1 cellular context compared by ENCODE assay signal in genomic region chr4:106343865-106344264, GRCh38.
TF ChIP-seq lines count a peak whose summit lies in the region.

No MANE protein-coding gene starts in this region.

TF ChIP-seq in A549, 52 proteins besides CTCF, POLR2A, EP300 and RAD21:
- TF ChIP-seq HES2 (IDR thresholded peaks at IDR 0.05): no peak
- no peak for TF ChIP-seq FOSL2 (IDR thresholded peaks at IDR 0.05)
- TF ChIP-seq FOSL2 (CRISPR knock-in tag; IDR thresholded peaks at IDR 0.05): no peak
- no peak for TF ChIP-seq KDM1A (IDR thresholded peaks at IDR 0.05; ENCODE audit: low read depth)
- no peak for TF ChIP-seq SREBF2 (IDR thresholded peaks at IDR 0.05)
- TF ChIP-seq RNF2 (IDR thresholded peaks at IDR 0.05; ENCODE audit: borderline replicate concordance, low read depth): no peak
- no peak for TF ChIP-seq KDM5A (IDR thresholded peaks at IDR 0.05)
- TF ChIP-seq JUN (IDR thresholded peaks at IDR 0.05): no peak
- TF ChIP-seq ZNF302 (CRISPR knock-in tag; IDR thresholded peaks at IDR 0.05): no peak
- no peak for TF ChIP-seq CHD2 (IDR thresholded peaks at IDR 0.05; ENCODE audit: low read length, partially characterized antibody)
- TF ChIP-seq ZC3H11A (IDR thresholded peaks at IDR 0.05): no peak
- TF ChIP-seq CHD4 (IDR thresholded peaks at IDR 0.05; ENCODE audit: borderline replicate concordance): no peak
- TF ChIP-seq HOXB5 (CRISPR knock-in tag; IDR thresholded peaks at IDR 0.05): no peak
